In genomic region chr12:46677749-46678148, GRCh38 we compare ENCODE assay signal across 8 cellular contexts.
DNase-seq lines count a peak whose midpoint lies in the region; ATAC-seq and TF ChIP-seq lines count a peak whose summit lies in the region.

No MANE protein-coding gene starts in this region.

- no peak for ATAC-seq in HG03565 (IDR thresholded peaks at IDR 0.05; ENCODE audit: unreplicated experiment)
- no peak for ATAC-seq in GM19467 (IDR thresholded peaks at IDR 0.05; ENCODE audit: unreplicated experiment)

- peak; percentile 41 for TF ChIP-seq CTCF in astrocyte of the cerebellum (IDR thresholded peaks at IDR 0.05; ENCODE audit: low read depth, low read length, missing control alignments)

- DNase-seq in NCI-H1092 treated with DMSO at 0.1 percent for 48 hours (lab: John Stamatoyannopoulos, UW) (peak; percentile 21), NCI-H1092 (lab: John Stamatoyannopoulos, UW) (no peak), LHCN-M2 (ENCODE audit: low read depth) (peak; percentile 68), astrocyte of the cerebellum (ENCODE audit: low read depth) (peak; percentile 23), midbrain (lab: John Stamatoyannopoulos, UW) (peak; percentile 1), activated T-cell treated with anti-CD3 and anti-CD28 coated beads for 4 hours (no peak)

- no peak overlapping the region for H3K4me3 ChIP-seq in astrocyte of the cerebellum (ENCODE audit: low read depth, low read length)

- in situ Hi-C loops in astrocyte of the cerebellum (cut with HindIII; ENCODE audit: low sequenced_read_pairs): no loop called here

Comparison
In these comparisons a context has a peak if more than half of its experiments do, and no peak if none do; other contexts are left out.
1. DNase-seq: peak in NCI-H1092 treated with DMSO at 0.1 percent for 48 hours (single experiment), LHCN-M2 (single experiment), astrocyte of the cerebellum (single experiment) and midbrain (single experiment); none in NCI-H1092 (single experiment) and activated T-cell treated with anti-CD3 and anti-CD28 coated beads for 4 hours (single experiment).